8 cellular contexts compared by ENCODE assay signal in the genomic region with DNA sequence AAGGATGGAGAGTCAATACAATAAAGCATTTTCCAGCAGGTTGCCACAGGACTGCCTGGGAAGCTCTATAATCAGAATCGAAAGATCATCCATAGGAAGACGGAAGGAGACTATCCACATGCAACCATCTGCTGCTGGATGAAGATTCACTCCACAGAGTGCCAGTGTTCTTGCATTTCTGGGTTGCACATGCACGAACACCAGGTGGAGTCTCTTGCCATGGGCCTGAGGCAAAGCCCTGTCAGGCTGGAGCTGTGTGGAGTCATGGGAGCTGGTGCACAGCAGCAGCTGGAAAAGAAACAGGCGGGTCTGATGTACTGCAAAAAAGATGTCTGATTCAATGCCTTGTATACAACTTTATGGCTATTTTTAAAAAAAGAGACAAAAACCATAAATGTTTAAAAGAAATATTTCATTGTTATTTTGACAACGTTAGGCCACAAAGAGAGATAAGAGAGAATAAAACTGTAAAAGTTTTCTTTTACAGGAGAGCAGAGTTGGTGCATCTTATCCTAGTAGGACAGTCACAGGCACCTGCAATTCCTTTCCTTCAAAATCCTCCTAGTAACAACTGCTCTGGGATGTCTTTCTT. TPM values are rescaled to one million over a fixed set of nuclear protein-coding genes. Genes with fewer than 3 reads are reported as not detected.
DNase-seq lines count a peak whose midpoint lies in the region; ATAC-seq lines count a peak whose summit lies in the region.

No MANE protein-coding gene starts in this region.

- DNase-seq in NCI-H1694 treated with DMSO at 0.1 percent for 48 hours (lab: John Stamatoyannopoulos, UW) (peak; percentile 31), NCI-H1694 (lab: John Stamatoyannopoulos, UW) (no peak), SHP77 treated with DMSO at 0.1 percent for 48 hours (lab: John Stamatoyannopoulos, UW) (peak; percentile 42), left cardiac atrium (no peak), superior temporal gyrus (ENCODE audit: extremely low spot score) (peak; percentile 49), ureter (ENCODE audit: low spot score) (no peak)

- ATAC-seq in left cardiac atrium (peak; percentile 44 to 72), GM18867 (IDR thresholded peaks at IDR 0.05; ENCODE audit: unreplicated experiment) (no peak), GM18861 (IDR thresholded peaks at IDR 0.05; ENCODE audit: unreplicated experiment) (no peak)

- intact Hi-C loops in left cardiac atrium (cut with DNase I): loop anchor here in 1 of 2 donors (10.0 kb wide), 1 partner anchor 673 kb away; no protein-coding TSS in a partner anchor

RNA-seq across cellular contexts. Expression of a gene that starts 12.9 kb away (rescaled TPM):
- under 1 TPM; 0.77 to 0.92 TPM for total RNA-seq in left cardiac atrium
- total RNA-seq in ureter: 16.1 TPM

Comparison
In these comparisons a context has a peak if more than half of its experiments do, and no peak if none do; other contexts are left out.
1. DNase-seq: peak in NCI-H1694 treated with DMSO at 0.1 percent for 48 hours (single experiment), SHP77 treated with DMSO at 0.1 percent for 48 hours (single experiment) and superior temporal gyrus (single experiment); none in NCI-H1694 (single experiment), left cardiac atrium (single experiment) and ureter (single experiment).
2. ATAC-seq: peak in left cardiac atrium (2 of 2); none in GM18867 (single experiment) and GM18861 (single experiment).